Comparison of ENCODE assay signal across 1 cellular context in genomic region chr2:7517851-7518250, GRCh38.
TF ChIP-seq lines count a peak whose summit lies in the region.

No MANE protein-coding gene starts in this region.

TF ChIP-seq in GM12878, 131 proteins besides CTCF, POLR2A, EP300 and RAD21 (continued from another document):
- TF ChIP-seq, protein P1, sequence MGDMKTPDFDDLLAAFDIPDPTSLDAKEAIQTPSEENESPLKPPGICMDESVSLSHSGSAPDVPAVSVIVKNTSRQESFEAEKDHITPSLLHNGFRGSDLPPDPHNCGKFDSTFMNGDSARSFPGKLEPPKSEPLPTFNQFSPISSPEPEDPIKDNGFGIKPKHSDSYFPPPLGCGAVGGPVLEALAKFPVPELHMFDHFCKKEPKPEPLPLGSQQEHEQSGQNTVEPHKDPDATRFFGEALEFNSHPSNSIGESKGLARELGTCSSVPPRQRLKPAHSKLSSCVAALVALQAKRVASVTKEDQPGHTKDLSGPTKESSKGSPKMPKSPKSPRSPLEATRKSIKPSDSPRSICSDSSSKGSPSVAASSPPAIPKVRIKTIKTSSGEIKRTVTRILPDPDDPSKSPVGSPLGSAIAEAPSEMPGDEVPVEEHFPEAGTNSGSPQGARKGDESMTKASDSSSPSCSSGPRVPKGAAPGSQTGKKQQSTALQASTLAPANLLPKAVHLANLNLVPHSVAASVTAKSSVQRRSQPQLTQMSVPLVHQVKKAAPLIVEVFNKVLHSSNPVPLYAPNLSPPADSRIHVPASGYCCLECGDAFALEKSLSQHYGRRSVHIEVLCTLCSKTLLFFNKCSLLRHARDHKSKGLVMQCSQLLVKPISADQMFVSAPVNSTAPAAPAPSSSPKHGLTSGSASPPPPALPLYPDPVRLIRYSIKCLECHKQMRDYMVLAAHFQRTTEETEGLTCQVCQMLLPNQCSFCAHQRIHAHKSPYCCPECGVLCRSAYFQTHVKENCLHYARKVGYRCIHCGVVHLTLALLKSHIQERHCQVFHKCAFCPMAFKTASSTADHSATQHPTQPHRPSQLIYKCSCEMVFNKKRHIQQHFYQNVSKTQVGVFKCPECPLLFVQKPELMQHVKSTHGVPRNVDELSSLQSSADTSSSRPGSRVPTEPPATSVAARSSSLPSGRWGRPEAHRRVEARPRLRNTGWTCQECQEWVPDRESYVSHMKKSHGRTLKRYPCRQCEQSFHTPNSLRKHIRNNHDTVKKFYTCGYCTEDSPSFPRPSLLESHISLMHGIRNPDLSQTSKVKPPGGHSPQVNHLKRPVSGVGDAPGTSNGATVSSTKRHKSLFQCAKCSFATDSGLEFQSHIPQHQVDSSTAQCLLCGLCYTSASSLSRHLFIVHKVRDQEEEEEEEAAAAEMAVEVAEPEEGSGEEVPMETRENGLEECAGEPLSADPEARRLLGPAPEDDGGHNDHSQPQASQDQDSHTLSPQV (IDR thresholded peaks at IDR 0.05): no peak
- TF ChIP-seq MEF2B (IDR thresholded peaks at IDR 0.05; ENCODE audit: partially characterized antibody, poor library complexity, severe bottlenecking) (peak; percentile 66), ZNF622 (IDR thresholded peaks at IDR 0.05) (no peak), BHLHE40 (IDR thresholded peaks at IDR 0.05; ENCODE audit: borderline replicate concordance in 1 of 2, low read depth in 2 of 2, low read length in 1 of 2) (0 out of 4 replicates have a peak, but pooled peaks of 1 of the 2 experiments have one; percentile 6), RUNX3 (IDR thresholded peaks at IDR 0.05; ENCODE audit: low read length) (0 out of 2 replicates have a peak, but pooled peaks have one; percentile 5), BMI1 (IDR thresholded peaks at IDR 0.05; ENCODE audit: borderline replicate concordance) (0 out of 2 replicates have a peak, but pooled peaks have one; percentile 30), GABPA (IDR thresholded peaks at IDR 0.05; ENCODE audit: low read depth) (no peak), SPI1 (IDR thresholded peaks at IDR 0.05; ENCODE audit: borderline replicate concordance, insufficient read depth, low read depth, low read length) (peak; percentile 56; the same call in 1 of the 2 replicates), ATF3 (IDR thresholded peaks at IDR 0.05; ENCODE audit: borderline replicate concordance, extremely low read depth, low read depth, low read length) (no peak), IKZF1 (conservative IDR thresholded peaks at IDR 0.05) (peak; percentile 67), NKRF (conservative IDR thresholded peaks at IDR 0.05) (no peak), PBX3 (IDR thresholded peaks at IDR 0.05; ENCODE audit: insufficient replicate concordance, low read depth, low read length) (no peak), ZNF24 (IDR thresholded peaks at IDR 0.05) (0 out of 2 replicates have a peak, but pooled peaks have one; percentile 48), NBN (IDR thresholded peaks at IDR 0.05) (0 out of 2 replicates have a peak, but pooled peaks have one; percentile 14), MEF2A (IDR thresholded peaks at IDR 0.05; ENCODE audit: insufficient read depth, low read depth, low read length) (0 out of 2 replicates have a peak, but pooled peaks have one; percentile 6), GATAD2B (conservative IDR thresholded peaks at IDR 0.05; ENCODE audit: low read depth) (0 out of 2 replicates have a peak, but pooled peaks have one; percentile 21), IKZF2 (IDR thresholded peaks at IDR 0.05) (peak; percentile 80 to 87), RELB (IDR thresholded peaks at IDR 0.05; ENCODE audit: low read depth) (peak; percentile 41; the same call in 1 of the 2 replicates)
